ENCODE assay signal across 8 cellular contexts in genomic region chr6:86192123-86192522, GRCh38.
DNase-seq lines count a peak whose midpoint lies in the region; ATAC-seq and TF ChIP-seq lines count a peak whose summit lies in the region.

No MANE protein-coding gene starts in this region.

- H3K36me3 ChIP-seq in body of pancreas (replicated peaks in 1 of 2; ENCODE audit: insufficient read depth in 1 of 2, low read depth in 2 of 2) (no peaks in the 10 kb centered on the region), mesenchymal stem cell (ENCODE audit: control insufficient read depth in 1 of 2, insufficient read depth in 2 of 2, low read depth in 1 of 2, low read length in 2 of 2) (no peaks in the 10 kb centered on the region)

- no peaks in the 10 kb centered on the region for H3K79me1 ChIP-seq in mesenchymal stem cell (replicated peaks; ENCODE audit: low read length, poor library complexity, severe bottlenecking)

- H2AK5ac ChIP-seq in mesenchymal stem cell (ENCODE audit: low read length, severe bottlenecking), result no peak overlapping the region

- H3K27ac Mint-ChIP-seq in type B pancreatic cell, result no peak overlapping the region

- H3K4me2 ChIP-seq in mesenchymal stem cell (ENCODE audit: low read length, poor library complexity, severe bottlenecking), result no peak overlapping the region

- no peak overlapping the region for H4K8ac ChIP-seq in mesenchymal stem cell (ENCODE audit: low read length)

- no peak overlapping the region for H2BK120ac ChIP-seq in mesenchymal stem cell (ENCODE audit: low read depth, low read length)

- H3K27me3 ChIP-seq in body of pancreas (no peaks in the 10 kb centered on the region), mesenchymal stem cell (ENCODE audit: control insufficient read depth in 1 of 2, insufficient read depth in 1 of 2, low read length in 2 of 2) (no peaks in the 10 kb centered on the region)

- no peak overlapping the region for H3K9ac ChIP-seq in mesenchymal stem cell (ENCODE audit: low read length)

- H3K23ac ChIP-seq in mesenchymal stem cell (ENCODE audit: low read length in 2 of 2), result no peak overlapping the region

- no peak overlapping the region for H3K14ac ChIP-seq in mesenchymal stem cell (ENCODE audit: low read length in 2 of 2)

- TF ChIP-seq POLR2A in body of pancreas (IDR thresholded peaks at IDR 0.05), result no peak

- H3K4me1 Mint-ChIP-seq in type B pancreatic cell (ENCODE audit: unreplicated experiment), result no peaks in the 10 kb centered on the region

- H3K4me3 ChIP-seq in body of pancreas, result no peak overlapping the region
- no peak overlapping the region for H3K4me3 ChIP-seq in mesenchymal stem cell (ENCODE audit: insufficient read depth in 1 of 2, low read depth in 1 of 2, low read length in 2 of 2)

- intact Hi-C loops in body of pancreas (cut with DNase I), result no loop called here

- H3K27me3 Mint-ChIP-seq in type B pancreatic cell, result peaks cover 10% of the 10 kb centered on the region

- no peaks in the 10 kb centered on the region for H3K4me1 ChIP-seq in body of pancreas
- no peaks in the 10 kb centered on the region for H3K4me1 ChIP-seq in mesenchymal stem cell (ENCODE audit: control insufficient read depth, insufficient read depth, low read depth, low read length)

- peak in 6 of 7 experiments; percentile 41 to 59 (median 52) for TF ChIP-seq CTCF in body of pancreas (IDR thresholded peaks at IDR 0.05)
- peak; percentile 57 for TF ChIP-seq CTCF in type B pancreatic cell (conservative IDR thresholded peaks at IDR 0.05)

- no peak overlapping the region for H4K91ac ChIP-seq in mesenchymal stem cell (ENCODE audit: low read length)

- no peak overlapping the region for H2BK5ac ChIP-seq in mesenchymal stem cell (ENCODE audit: low read depth, low read length, poor library complexity, severe bottlenecking)

- TF ChIP-seq RAD21 in Ishikawa (IDR thresholded peaks at IDR 0.05; ENCODE audit: low read depth), result peak; percentile 43; the same call in 1 of the 2 replicates

- peak; percentile 96 for ATAC-seq in GM18502 (IDR thresholded peaks at IDR 0.05; ENCODE audit: poor library complexity, unreplicated experiment)
- ATAC-seq in GM21723 (IDR thresholded peaks at IDR 0.05; ENCODE audit: unreplicated experiment), result peak; percentile 86
- peak; percentile 87 for ATAC-seq in body of pancreas
- no peak for ATAC-seq in HG02571 (IDR thresholded peaks at IDR 0.05; ENCODE audit: unreplicated experiment)

- no peak overlapping the region for H3K4me3 Mint-ChIP-seq in type B pancreatic cell

- H3K4ac ChIP-seq in mesenchymal stem cell (ENCODE audit: low read depth in 1 of 2, low read length in 2 of 2), result no peak overlapping the region

- no peak overlapping the region for H2BK15ac ChIP-seq in mesenchymal stem cell (ENCODE audit: low read depth, poor library complexity, severe bottlenecking)

- no peaks in the 10 kb centered on the region for H3K9me3 ChIP-seq in body of pancreas
- no peaks in the 10 kb centered on the region for H3K9me3 ChIP-seq in mesenchymal stem cell (ENCODE audit: control insufficient read depth, low read length)

- DNase-seq in body of pancreas (peak; percentile 45 to 62 (median 48)), type B pancreatic cell (ENCODE audit: extremely low spot score, unreplicated experiment) (no peak), CD1c-positive myeloid dendritic cell (ENCODE audit: extremely low spot score) (no peak), mesenchymal stem cell (no peak)

- H3K18ac ChIP-seq in mesenchymal stem cell (ENCODE audit: low read depth in 1 of 2, low read length in 2 of 2), result no peak overlapping the region

- H3K27ac ChIP-seq in body of pancreas, result no peak overlapping the region
- no peak overlapping the region for H3K27ac ChIP-seq in mesenchymal stem cell (ENCODE audit: low read length, poor library complexity, severe bottlenecking)

- TF ChIP-seq EP300 in Ishikawa (IDR thresholded peaks at IDR 0.05; ENCODE audit: borderline replicate concordance), result no peak

- no peaks in the 10 kb centered on the region for H3K9me3 Mint-ChIP-seq in type B pancreatic cell

- 34 to 36% methylated on average over 3 of the region's 3 CpGs for whole genome bisulfite sequencing in body of pancreas, 2 donors
- 68% methylated on average over 3 of the region's 3 CpGs for WGBS in mesenchymal stem cell

- H2BK12ac ChIP-seq in mesenchymal stem cell (ENCODE audit: low read length in 2 of 2), result no peak overlapping the region

- no peak overlapping the region for H2AFZ ChIP-seq in mesenchymal stem cell (ENCODE audit: low read depth, low read length)

- no peaks in the 10 kb centered on the region for H3K36me3 Mint-ChIP-seq in type B pancreatic cell

TF ChIP-seq in Ishikawa, 13 proteins besides CTCF, POLR2A, EP300 and RAD21:
- no peak for TF ChIP-seq MAX (IDR thresholded peaks at IDR 0.05)
- peak; percentile 78 for TF ChIP-seq USF1 (IDR thresholded peaks at IDR 0.05)
TF ChIP-seq in Ishikawa: peak in this region for 1.

Comparison
In these comparisons a context has a peak if more than half of its experiments do, and no peak if none do; other contexts are left out.
1. DNase-seq: peak in body of pancreas (4 of 4); none in type B pancreatic cell (single experiment), CD1c-positive myeloid dendritic cell (single experiment) and mesenchymal stem cell (single experiment).